In the genomic region with DNA sequence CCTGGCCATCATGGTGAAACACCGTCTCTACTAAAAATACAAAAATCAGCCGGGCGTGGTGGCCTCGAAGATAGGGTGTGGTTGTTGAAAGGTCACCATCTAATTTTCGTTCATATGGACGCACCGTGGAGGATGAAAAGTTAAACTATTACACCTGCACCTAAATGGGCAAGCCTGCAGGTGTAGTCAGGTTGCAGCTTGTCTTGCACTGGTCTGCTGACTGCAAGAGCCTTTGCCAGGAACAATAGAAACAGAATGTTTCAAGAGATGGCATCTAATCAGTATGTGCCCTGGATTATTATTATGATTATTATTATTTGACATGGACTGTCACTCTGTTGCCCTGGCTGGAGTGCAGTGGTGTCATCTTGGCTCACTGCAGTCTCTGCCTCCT, we compare ENCODE assay signal across 8 cellular contexts. TPM values are rescaled to one million over a fixed set of nuclear protein-coding genes. Genes with fewer than 3 reads are reported as not detected.
DNase-seq lines count a peak whose midpoint lies in the region; ATAC-seq and TF ChIP-seq lines count a peak whose summit lies in the region.

No MANE protein-coding gene starts in this region.

- peak overlapping the region; percentile 76 for H3K4me3 Mint-ChIP-seq in memory B cell

- WGBS in urinary bladder: 72% methylated on average over 7 of the region's 7 CpGs

- intact Hi-C loops in left cardiac atrium (cut with DNase I): no loop called here

- H3K4me1 ChIP-seq in cardiac muscle cell (ENCODE audit: low read depth) (peaks cover 11% of the 10 kb centered on the region), urinary bladder (ENCODE audit: insufficient read depth) (no peaks in the 10 kb centered on the region)

- peaks cover 27% of the 10 kb centered on the region for H3K4me1 Mint-ChIP-seq in memory B cell

- DNase-seq in cardiac muscle cell (ENCODE audit: low read depth in 1 of 2, low spot score in 1 of 2) (no peak), left cardiac atrium (no peak), astrocyte of the spinal cord (ENCODE audit: low read depth, low spot score) (no peak), memory B cell (ENCODE audit: low spot score in 2 of 2) (no peak), germinal center (ENCODE audit: low spot score) (no peak)

- H3K36me3 ChIP-seq in cardiac muscle cell: peaks cover 14% of the 10 kb centered on the region
- H3K36me3 ChIP-seq in urinary bladder (ENCODE audit: insufficient read depth): no peaks in the 10 kb centered on the region

- peak overlapping the region; percentile 36 for H3K27ac Mint-ChIP-seq in memory B cell

- H3K36me3 Mint-ChIP-seq in memory B cell: peaks cover 15% of the 10 kb centered on the region

- TF ChIP-seq CTCF in cardiac muscle cell (IDR thresholded peaks at IDR 0.05; ENCODE audit: low read depth, low read length): no peak
- TF ChIP-seq CTCF in astrocyte of the spinal cord (IDR thresholded peaks at IDR 0.05; ENCODE audit: low read depth, low read length): no peak

- peak overlapping the region; percentile 39 for H3K4me3 ChIP-seq in cardiac muscle cell
- H3K4me3 ChIP-seq in astrocyte of the spinal cord (ENCODE audit: low read depth, low read length): peak overlapping the region; percentile 84
- peak overlapping the region; percentile 84 for H3K4me3 ChIP-seq in urinary bladder (ENCODE audit: low read depth, low read length)

- H3K9me3 Mint-ChIP-seq in memory B cell: no peaks in the 10 kb centered on the region

- no peaks in the 10 kb centered on the region for H3K27me3 ChIP-seq in cardiac muscle cell

- ATAC-seq in left cardiac atrium (no peak), memory B cell (ENCODE audit: low read depth) (no peak), HG03175 (IDR thresholded peaks at IDR 0.05; ENCODE audit: unreplicated experiment) (no peak), HG03521 (IDR thresholded peaks at IDR 0.05; ENCODE audit: unreplicated experiment) (no peak)

- H3K27ac ChIP-seq in cardiac muscle cell (no peak overlapping the region), urinary bladder (ENCODE audit: low read depth) (no peak overlapping the region)

- no peaks in the 10 kb centered on the region for H3K27me3 Mint-ChIP-seq in memory B cell

- in situ Hi-C loops in astrocyte of the spinal cord (cut with HindIII; ENCODE audit: low sequenced_read_pairs): no loop called here

- no peaks in the 10 kb centered on the region for H3K9me3 ChIP-seq in cardiac muscle cell (ENCODE audit: low read depth)

RNA-seq across cellular contexts. Expression of a gene that starts 0.9 kb away (rescaled TPM):
- total RNA-seq in cardiac muscle cell (56.4 and 68.9 TPM in 2 replicates), left cardiac atrium (10 to 100 TPM; 25.9 to 26.7 TPM), urinary bladder (47.8 TPM)
- polyA plus RNA-seq in cardiac muscle cell (46.8 and 67.0 TPM in 2 replicates), urinary bladder (59.3 TPM)

RNA-seq across cellular contexts. Expression of a gene that starts 5.7 kb away (rescaled TPM):
- total RNA-seq in cardiac muscle cell (50.0 and 133 TPM in 2 replicates), left cardiac atrium (10 to 100 TPM; 53.8 to 63.3 TPM), urinary bladder (8.5 TPM)
- polyA plus RNA-seq in cardiac muscle cell (65.0 and 158 TPM in 2 replicates), urinary bladder (11.3 TPM)
